9 cellular contexts compared by ENCODE assay signal in the genomic region with DNA sequence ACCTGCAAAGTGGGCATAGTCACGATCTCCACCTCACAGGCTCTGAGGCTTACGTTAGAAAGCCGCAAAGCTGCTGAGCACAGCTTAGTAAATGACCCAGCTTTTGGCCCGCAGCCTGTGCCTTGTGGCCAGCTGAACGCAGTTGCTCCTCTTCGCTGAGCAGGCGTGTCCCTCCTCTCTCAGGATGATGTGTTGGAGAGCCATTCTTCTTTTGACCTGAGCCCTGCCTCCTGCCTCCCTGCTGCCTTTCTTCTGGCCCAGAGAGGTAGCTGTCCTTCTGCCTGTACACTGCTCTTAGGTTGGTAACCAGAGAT. TPM values are rescaled to one million over a fixed set of nuclear protein-coding genes. Genes with fewer than 3 reads are reported as not detected.
DNase-seq lines count a peak whose midpoint lies in the region; ATAC-seq and TF ChIP-seq lines count a peak whose summit lies in the region.
"Had no signal": no experiment of that assay in that cellular context is flagged by ENCODE, and none has a peak within 500 bp of the region (broad histone marks: within the 10 kb centered on the region; RNA-seq: fewer than 3 reads in every experiment).

No MANE protein-coding gene starts in this region.

- ATAC-seq in GM21723 (IDR thresholded peaks at IDR 0.05; ENCODE audit: unreplicated experiment) (no peak), HG02763 (IDR thresholded peaks at IDR 0.05; ENCODE audit: unreplicated experiment) (no peak)

- H3K36me3 ChIP-seq in tibial artery (peaks cover 17 to 29% (median 26%) of the 10 kb centered on the region in 3 donors), H7 (replicated peaks; ENCODE audit: control insufficient read depth, insufficient read depth, low read length) (peaks cover 25% of the 10 kb centered on the region)

- no peaks in the 10 kb centered on the region for H3K9me3 ChIP-seq in tibial artery

- peaks cover 5 to 91% (median 53%) of the 10 kb centered on the region in 4 donors for H3K4me1 ChIP-seq in tibial artery

- H3K4me3 ChIP-seq in coronary artery (peak overlapping the region; percentile 47), tibial artery (no peak overlapping the region), H7 (ENCODE audit: insufficient read depth, low read depth, low read length) (no peak overlapping the region)

- intact Hi-C loops in tibial artery (cut with DNase I; ENCODE audit: low total_unique reads), result no loop called here

- H3K27ac ChIP-seq in coronary artery (peak overlapping the region; percentile 57 to 86), tibial artery (peak overlapping the region; percentile 75 to 83)
- H3K27ac ChIP-seq: 22Rv1 had no signal

- H3K27me3 ChIP-seq in tibial artery (no peaks in the 10 kb centered on the region), H7 (ENCODE audit: control insufficient read depth, insufficient read depth, low read length) (no peaks in the 10 kb centered on the region)

- TF ChIP-seq CTCF in coronary artery (IDR thresholded peaks at IDR 0.05) (no peak), tibial artery (IDR thresholded peaks at IDR 0.05) (no peak)

- DNase-seq in NCI-H2029 (lab: John Stamatoyannopoulos, UW), result peak; percentile 40
- no peak for DNase-seq in NCI-H2029 treated with DMSO at 0.1 percent for 48 hours (lab: John Stamatoyannopoulos, UW)
- DNase-seq in coronary artery (ENCODE audit: low spot score), result peak; percentile 83
- peak; percentile 55 for DNase-seq in medulla oblongata (ENCODE audit: extremely low spot score)
- peak; percentile 75 to 86 for DNase-seq in tibial artery
- DNase-seq in H7, result no peak

RNA-seq across cellular contexts. Expression of gene MYL9, which starts 47.6 kb away (rescaled TPM):
- 23.4 and 25.0 TPM in 2 replicates for total RNA-seq in H7 (2014; rRNA removed; shearing (Covaris generic))

Comparison
In these comparisons a context has a peak if more than half of its experiments do, and no peak if none do; other contexts are left out.
1. DNase-seq: peak in NCI-H2029 (single experiment), coronary artery (single experiment), medulla oblongata (single experiment) and tibial artery (2 of 2); none in NCI-H2029 treated with DMSO at 0.1 percent for 48 hours (single experiment) and H7 (single experiment).